ENCODE assay signal across 10 cellular contexts in genomic region chr11:105046898-105047579, GRCh38. TPM values are rescaled to one million over a fixed set of nuclear protein-coding genes. Genes with fewer than 3 reads are reported as not detected.
DNase-seq lines count a peak whose midpoint lies in the region; ATAC-seq and TF ChIP-seq lines count a peak whose summit lies in the region.
"Had no signal": no experiment of that assay in that cellular context is flagged by ENCODE, and none has a peak within 500 bp of the region (broad histone marks: within the 10 kb centered on the region; RNA-seq: fewer than 3 reads in every experiment).

No MANE protein-coding gene starts in this region.

- H3K9me3 ChIP-seq in colonic mucosa, result no peaks in the 10 kb centered on the region
- H3K9me3 ChIP-seq in lung (ENCODE audit: control insufficient read depth in 2 of 2, insufficient read depth in 1 of 2, low read length in 1 of 2), result no peaks in the 10 kb centered on the region

- no peak overlapping the region for H3K9ac ChIP-seq in colonic mucosa (ENCODE audit: low read depth in 2 of 2, low read length in 2 of 2)

- H3K4me1 ChIP-seq in colonic mucosa, result no peaks in the 10 kb centered on the region
- peaks cover 2 to 6% of the 10 kb centered on the region in 2 donors for H3K4me1 ChIP-seq in lung (ENCODE audit: control insufficient read depth in 2 of 2, insufficient read depth in 2 of 2, low read length in 2 of 2)

- TF ChIP-seq CTCF in colonic mucosa (IDR thresholded peaks at IDR 0.05) (no peak), lung (IDR thresholded peaks at IDR 0.05; ENCODE audit: control extremely low read depth, extremely low read depth) (no peak)

- H3K4me3 ChIP-seq in colonic mucosa, result no peak overlapping the region
- H3K4me3 ChIP-seq in lung, result no peak overlapping the region

- H3K27ac ChIP-seq in colonic mucosa (peak overlapping the region; percentile 28), lung (ENCODE audit: low read depth in 1 of 2, low read length in 1 of 2) (no peak overlapping the region)

- DNase-seq in ACHN, result peak; percentile 86
- peak; percentile 95 for DNase-seq in HT1080 (ENCODE audit: low read depth)
- DNase-seq in colonic mucosa, result peak; percentile 46
- peak; percentile 32 for DNase-seq in lung (ENCODE audit: low spot score)
- DNase-seq in NCI-H2196 treated with DMSO at 0.1 percent for 48 hours (lab: John Stamatoyannopoulos, UW; ENCODE audit: unreplicated experiment), result no peak
- DNase-seq in activated CD4-positive, CD25-positive, alpha-beta regulatory T cell (lab: John Stamatoyannopoulos, UW), result no peak
- DNase-seq: activated T-cell treated with anti-CD3 and anti-CD28 coated beads, Interleukin-2, amount 50 U/mL, for 48 hours; DMS79 treated with DMSO at 0.1 percent for 48 hours had no signal

- ATAC-seq in lung (ENCODE audit: insufficient read depth, low FRiP score), result peak; percentile 66
- no peak for ATAC-seq in GM18870 (IDR thresholded peaks at IDR 0.05; ENCODE audit: unreplicated experiment)
- no peak for ATAC-seq in GM21447 (IDR thresholded peaks at IDR 0.05; ENCODE audit: unreplicated experiment)

- H3K27me3 ChIP-seq in colonic mucosa (no peaks in the 10 kb centered on the region), lung (ENCODE audit: control insufficient read depth, insufficient read depth) (no peaks in the 10 kb centered on the region)

- intact Hi-C loops in colonic mucosa (cut with DNase I), result no loop called here

- 42 to 75% methylated on average over 8 of the region's 8 CpGs for WGBS in lung, 2 donors

- no peaks in the 10 kb centered on the region for H3K36me3 ChIP-seq in colonic mucosa
- no peaks in the 10 kb centered on the region for H3K36me3 ChIP-seq in lung (ENCODE audit: control insufficient read depth in 2 of 2, insufficient read depth in 2 of 2, low read length in 2 of 2)

- in situ Hi-C loops in ACHN (cut with HindIII; ENCODE audit: low pct_ligation_motif_present, low pct_unique_long_range_greater_than_20kb, low sequenced_read_pairs), result no loop called here

RNA-seq across cellular contexts. Expression of gene CARD16, which starts 1.9 kb away (rescaled TPM):
- total RNA-seq in HT1080 (2014; rRNA removed; shearing (Covaris generic)), result 3.3 and 4.5 TPM in 2 replicates
- polyA plus RNA-seq in HT1080 (2015; cell fraction: cytosol; rRNA removed), result 2.2 and 2.3 TPM in 2 replicates
- 1.7 and 3.7 TPM in 2 replicates for polyA plus RNA-seq in HT1080 (2015; cell fraction: nucleus; rRNA removed)
- total RNA-seq in colonic mucosa (10 to 100 TPM; 35.9 to 40.2 TPM), lung (10 to 100 TPM; 31.6 to 43.0 TPM)
- 100 to 1,000 TPM in 1 of 2 donors, 10 to 100 TPM in 1; 83.3 to 169 TPM for polyA plus RNA-seq in lung

RNA-seq across cellular contexts. Expression of gene CASP1, which starts 12.1 kb away (rescaled TPM):
- total RNA-seq in HT1080 (2014; rRNA removed; shearing (Covaris generic)), result 10.1 and 10.6 TPM in 2 replicates
- 3.2 and 3.7 TPM in 2 replicates for polyA plus RNA-seq in HT1080 (2015; cell fraction: cytosol; rRNA removed)
- 2.4 and 6.2 TPM in 2 replicates for polyA plus RNA-seq in HT1080 (2015; cell fraction: nucleus; rRNA removed)
- 10 to 100 TPM; 68.7 to 73.7 TPM for total RNA-seq in colonic mucosa
- 10 to 100 TPM; 38.5 to 50.8 TPM for total RNA-seq in lung
- polyA plus RNA-seq in lung, result 100 to 1,000 TPM in 1 of 2 donors, 10 to 100 TPM in 1; 30.2 to 115 TPM

RNA-seq across cellular contexts. Expression of gene CASP5, which starts 24.1 kb away (rescaled TPM):
- not detected in 2 replicates for total RNA-seq in HT1080 (2014; rRNA removed; shearing (Covaris generic))
- polyA plus RNA-seq in HT1080 (2015; cell fraction: cytosol; rRNA removed), result not detected in 2 replicates
- not detected in 2 replicates for polyA plus RNA-seq in HT1080 (2015; cell fraction: nucleus; rRNA removed)
- total RNA-seq in colonic mucosa (10 to 100 TPM; 25.7 to 47.3 TPM), lung (1 to 10 TPM; 1.6 to 2.1 TPM)
- polyA plus RNA-seq in lung, result 10 to 100 TPM in 1 of 2 donors, under 1 TPM in 1; 0.41 to 16.3 TPM

Comparison
In these comparisons a context has a peak if more than half of its experiments do, and no peak if none do; other contexts are left out.
1. DNase-seq: peak in ACHN (single experiment), HT1080 (single experiment), colonic mucosa (single experiment) and lung (single experiment); none in NCI-H2196 treated with DMSO at 0.1 percent for 48 hours (single experiment) and activated CD4-positive, CD25-positive, alpha-beta regulatory T cell (0 of 4).
2. RNA of gene CASP5, which starts 24.1 kb away (total RNA-seq): 25.7 to 47.3 TPM in colonic mucosa; 1.6 to 2.1 TPM in lung and not detected in HT1080; every median in the first group is over 4 times any median in the second.